1 cellular context compared by ENCODE assay signal in genomic region chr5:123659006-123659405, GRCh38.
TF ChIP-seq lines count a peak whose summit lies in the region.

No MANE protein-coding gene starts in this region.

TF ChIP-seq in WTC11, 78 proteins besides CTCF, POLR2A, EP300 and RAD21 (continued from another document):
- TF ChIP-seq ATF6 (CRISPR knock-in tag; IDR thresholded peaks at IDR 0.05): no peak
- TF ChIP-seq HMGA2 (CRISPR knock-in tag; IDR thresholded peaks at IDR 0.05): no peak
- no peak for TF ChIP-seq E2F4 (CRISPR knock-in tag; IDR thresholded peaks at IDR 0.05; ENCODE audit: borderline replicate concordance, low read depth)
- TF ChIP-seq ESRRA (CRISPR knock-in tag; IDR thresholded peaks at IDR 0.05; ENCODE audit: borderline replicate concordance): no peak
- TF ChIP-seq PRRX2 (CRISPR knock-in tag; IDR thresholded peaks at IDR 0.05): no peak
- TF ChIP-seq GTF2I (CRISPR knock-in tag; conservative IDR thresholded peaks at IDR 0.05): no peak
- no peak for TF ChIP-seq FOXP1 (CRISPR knock-in tag; IDR thresholded peaks at IDR 0.05; ENCODE audit: borderline replicate concordance)
- TF ChIP-seq, protein P1, sequence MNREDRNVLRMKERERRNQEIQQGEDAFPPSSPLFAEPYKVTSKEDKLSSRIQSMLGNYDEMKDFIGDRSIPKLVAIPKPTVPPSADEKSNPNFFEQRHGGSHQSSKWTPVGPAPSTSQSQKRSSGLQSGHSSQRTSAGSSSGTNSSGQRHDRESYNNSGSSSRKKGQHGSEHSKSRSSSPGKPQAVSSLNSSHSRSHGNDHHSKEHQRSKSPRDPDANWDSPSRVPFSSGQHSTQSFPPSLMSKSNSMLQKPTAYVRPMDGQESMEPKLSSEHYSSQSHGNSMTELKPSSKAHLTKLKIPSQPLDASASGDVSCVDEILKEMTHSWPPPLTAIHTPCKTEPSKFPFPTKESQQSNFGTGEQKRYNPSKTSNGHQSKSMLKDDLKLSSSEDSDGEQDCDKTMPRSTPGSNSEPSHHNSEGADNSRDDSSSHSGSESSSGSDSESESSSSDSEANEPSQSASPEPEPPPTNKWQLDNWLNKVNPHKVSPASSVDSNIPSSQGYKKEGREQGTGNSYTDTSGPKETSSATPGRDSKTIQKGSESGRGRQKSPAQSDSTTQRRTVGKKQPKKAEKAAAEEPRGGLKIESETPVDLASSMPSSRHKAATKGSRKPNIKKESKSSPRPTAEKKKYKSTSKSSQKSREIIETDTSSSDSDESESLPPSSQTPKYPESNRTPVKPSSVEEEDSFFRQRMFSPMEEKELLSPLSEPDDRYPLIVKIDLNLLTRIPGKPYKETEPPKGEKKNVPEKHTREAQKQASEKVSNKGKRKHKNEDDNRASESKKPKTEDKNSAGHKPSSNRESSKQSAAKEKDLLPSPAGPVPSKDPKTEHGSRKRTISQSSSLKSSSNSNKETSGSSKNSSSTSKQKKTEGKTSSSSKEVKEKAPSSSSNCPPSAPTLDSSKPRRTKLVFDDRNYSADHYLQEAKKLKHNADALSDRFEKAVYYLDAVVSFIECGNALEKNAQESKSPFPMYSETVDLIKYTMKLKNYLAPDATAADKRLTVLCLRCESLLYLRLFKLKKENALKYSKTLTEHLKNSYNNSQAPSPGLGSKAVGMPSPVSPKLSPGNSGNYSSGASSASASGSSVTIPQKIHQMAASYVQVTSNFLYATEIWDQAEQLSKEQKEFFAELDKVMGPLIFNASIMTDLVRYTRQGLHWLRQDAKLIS (CRISPR knock-in tag; IDR thresholded peaks at IDR 0.05; ENCODE audit: borderline replicate concordance): no peak
- TF ChIP-seq, protein P2, sequence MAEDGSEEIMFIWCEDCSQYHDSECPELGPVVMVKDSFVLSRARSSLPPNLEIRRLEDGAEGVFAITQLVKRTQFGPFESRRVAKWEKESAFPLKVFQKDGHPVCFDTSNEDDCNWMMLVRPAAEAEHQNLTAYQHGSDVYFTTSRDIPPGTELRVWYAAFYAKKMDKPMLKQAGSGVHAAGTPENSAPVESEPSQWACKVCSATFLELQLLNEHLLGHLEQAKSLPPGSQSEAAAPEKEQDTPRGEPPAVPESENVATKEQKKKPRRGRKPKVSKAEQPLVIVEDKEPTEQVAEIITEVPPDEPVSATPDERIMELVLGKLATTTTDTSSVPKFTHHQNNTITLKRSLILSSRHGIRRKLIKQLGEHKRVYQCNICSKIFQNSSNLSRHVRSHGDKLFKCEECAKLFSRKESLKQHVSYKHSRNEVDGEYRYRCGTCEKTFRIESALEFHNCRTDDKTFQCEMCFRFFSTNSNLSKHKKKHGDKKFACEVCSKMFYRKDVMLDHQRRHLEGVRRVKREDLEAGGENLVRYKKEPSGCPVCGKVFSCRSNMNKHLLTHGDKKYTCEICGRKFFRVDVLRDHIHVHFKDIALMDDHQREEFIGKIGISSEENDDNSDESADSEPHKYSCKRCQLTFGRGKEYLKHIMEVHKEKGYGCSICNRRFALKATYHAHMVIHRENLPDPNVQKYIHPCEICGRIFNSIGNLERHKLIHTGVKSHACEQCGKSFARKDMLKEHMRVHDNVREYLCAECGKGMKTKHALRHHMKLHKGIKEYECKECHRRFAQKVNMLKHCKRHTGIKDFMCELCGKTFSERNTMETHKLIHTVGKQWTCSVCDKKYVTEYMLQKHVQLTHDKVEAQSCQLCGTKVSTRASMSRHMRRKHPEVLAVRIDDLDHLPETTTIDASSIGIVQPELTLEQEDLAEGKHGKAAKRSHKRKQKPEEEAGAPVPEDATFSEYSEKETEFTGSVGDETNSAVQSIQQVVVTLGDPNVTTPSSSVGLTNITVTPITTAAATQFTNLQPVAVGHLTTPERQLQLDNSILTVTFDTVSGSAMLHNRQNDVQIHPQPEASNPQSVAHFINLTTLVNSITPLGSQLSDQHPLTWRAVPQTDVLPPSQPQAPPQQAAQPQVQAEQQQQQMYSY (CRISPR knock-in tag; IDR thresholded peaks at IDR 0.05): no peak
- TF ChIP-seq, protein P3, sequence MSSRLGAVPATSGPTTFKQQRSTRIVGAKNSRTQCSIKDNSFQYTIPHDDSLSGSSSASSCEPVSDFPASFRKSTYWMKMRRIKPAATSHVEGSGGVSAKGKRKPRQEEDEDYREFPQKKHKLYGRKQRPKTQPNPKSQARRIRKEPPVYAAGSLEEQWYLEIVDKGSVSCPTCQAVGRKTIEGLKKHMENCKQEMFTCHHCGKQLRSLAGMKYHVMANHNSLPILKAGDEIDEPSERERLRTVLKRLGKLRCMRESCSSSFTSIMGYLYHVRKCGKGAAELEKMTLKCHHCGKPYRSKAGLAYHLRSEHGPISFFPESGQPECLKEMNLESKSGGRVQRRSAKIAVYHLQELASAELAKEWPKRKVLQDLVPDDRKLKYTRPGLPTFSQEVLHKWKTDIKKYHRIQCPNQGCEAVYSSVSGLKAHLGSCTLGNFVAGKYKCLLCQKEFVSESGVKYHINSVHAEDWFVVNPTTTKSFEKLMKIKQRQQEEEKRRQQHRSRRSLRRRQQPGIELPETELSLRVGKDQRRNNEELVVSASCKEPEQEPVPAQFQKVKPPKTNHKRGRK (CRISPR knock-in tag; IDR thresholded peaks at IDR 0.05; ENCODE audit: borderline replicate concordance): no peak
- no peak for TF ChIP-seq ELF4 (CRISPR knock-in tag; IDR thresholded peaks at IDR 0.05; ENCODE audit: low read depth)
- no peak for TF ChIP-seq SP1 (CRISPR knock-in tag; conservative IDR thresholded peaks at IDR 0.05)
